In genomic region chr5:80184235-80185023, GRCh38 we compare ENCODE assay signal across 9 cellular contexts.
DNase-seq lines count a peak whose midpoint lies in the region; ATAC-seq, FAIRE-seq and TF ChIP-seq lines count a peak whose summit lies in the region.
"Had no signal": no experiment of that assay in that cellular context is flagged by ENCODE, and none has a peak within 500 bp of the region (broad histone marks: within the 10 kb centered on the region; RNA-seq: fewer than 3 reads in every experiment).

No MANE protein-coding gene starts in this region.

- no peak for TF ChIP-seq RAD21 in K562 (CRISPR knock-in tag; conservative IDR thresholded peaks at IDR 0.05 in 1 of 2, IDR thresholded peaks at IDR 0.05 in 1 of 2)

- 0 out of 2 replicates have a peak, but pooled peaks cover 7% of the 10 kb centered on the region for H4K20me1 ChIP-seq in K562 (replicated peaks; ENCODE audit: control insufficient read depth, insufficient read depth, low read length)

- in situ Hi-C loops in K562 (cut with MboI): no loop called here

- no peak for TF ChIP-seq EP300 in K562 (IDR thresholded peaks at IDR 0.05; ENCODE audit: low read length)

- H3K4me1 ChIP-seq in K562 (replicated peaks in 1 of 2; ENCODE audit: control insufficient read depth in 2 of 2, insufficient read depth in 2 of 2, low read length in 2 of 2) (peaks cover 13 to 33% of the 10 kb centered on the region in 2 experiments; a peak in 4 of 5 replicates), pancreas (peaks cover 29 to 62% (median 59%) of the 10 kb centered on the region in 3 donors)

- H3K4me2 ChIP-seq in K562 (ENCODE audit: insufficient read depth, low read length): no peak overlapping the region

- no peak overlapping the region for H3K4me3 ChIP-seq in K562
- H3K4me3 ChIP-seq in pancreas: no peak overlapping the region

- H3K9me3 ChIP-seq in K562 (replicated peaks; ENCODE audit: control insufficient read depth, insufficient read depth, low read depth, low read length) (no peaks in the 10 kb centered on the region), pancreas (no peaks in the 10 kb centered on the region)

- CTCF ChIA-PET in K562 (lab: Yijun Ruan, JAX; ENCODE audit: low intra/inter-chr PET ratio): no interaction called here

- POLR2A ChIA-PET in K562 (lab: Yijun Ruan, JAX): no interaction called here

- no peaks in the 10 kb centered on the region for H3K9me1 ChIP-seq in K562 (ENCODE audit: control insufficient read depth, insufficient read depth, low read length)

- H3K9ac ChIP-seq in K562 (ENCODE audit: insufficient read depth in 1 of 2, low read depth in 2 of 2, low read length in 2 of 2): no peak overlapping the region

- no peaks in the 10 kb centered on the region for H3K79me2 ChIP-seq in K562 (ENCODE audit: control insufficient read depth, insufficient read depth, low read length)

- DNase-seq in DMS53 (lab: John Stamatoyannopoulos, UW): peak; percentile 60
- no peak for DNase-seq in DMS53 treated with DMSO at 0.1 percent for 48 hours (lab: John Stamatoyannopoulos, UW; ENCODE audit: unreplicated experiment)
- peak; percentile 45 for DNase-seq in NCI-H1694 treated with DMSO at 0.1 percent for 48 hours (lab: John Stamatoyannopoulos, UW)
- DNase-seq in K562 (ENCODE audit: extremely low read depth in 1 of 4, low spot score in 3 of 4): peak in 3 of 4 experiments; percentile 15 to 26 (median 23)
- peak in 4 of 6 donors; percentile 37 to 71 (median 42) for DNase-seq in pancreas
- DNase-seq in Kasumi-1 (lab: John Stamatoyannopoulos, UW): no peak
- no peak for DNase-seq in NCI-H1048 (lab: John Stamatoyannopoulos, UW)
- DNase-seq in activated effector memory CD4-positive, alpha-beta T cell treated with Interleukin-2 at 50 U/mL for 16 hours: no peak

- FAIRE-seq in K562 (lab: Jason Lieb, UNC) (no peak), pancreas (lab: Jason Lieb, UNC) (no peak)
- FAIRE-seq: A204.1 had no signal

- H3K27ac ChIP-seq in K562 (ENCODE audit: extremely low read depth, low read depth, low read length): no peak overlapping the region
- peak overlapping the region in 3 of 4 donors; percentile 58 to 76 (median 71) for H3K27ac ChIP-seq in pancreas

- H3K36me3 ChIP-seq in K562 (ENCODE audit: control insufficient read depth, insufficient read depth, low read length) (no peaks in the 10 kb centered on the region), pancreas (no peaks in the 10 kb centered on the region)

- ATAC-seq in K562: no peak; the same call in 1 of the 3 replicates
- peak; percentile 74 to 86 (median 80) for ATAC-seq in pancreas

- TF ChIP-seq CTCF in K562 (IDR thresholded peaks at IDR 0.05 in 2 of 3, conservative IDR thresholded peaks at IDR 0.05 in 1 of 3; ENCODE audit: insufficient read depth in 2 of 3, low read depth in 1 of 3, low read length in 3 of 3) (no peak), pancreas (IDR thresholded peaks at IDR 0.05) (no peak)

- no peak overlapping the region for H2AFZ ChIP-seq in K562 (ENCODE audit: low read depth, low read length)

- BruUV-seq in K562 (replicated peaks; lab: Mats Ljungman, UMichigan): no TSS peak

- intact Hi-C loops in K562 (cut with micrococcal nuclease): no loop called here
- intact Hi-C loops in pancreas (cut with DNase I): loop anchor here in 1 of 3 donors (10.0 kb wide), 1 partner anchor 70 kb away; the partner anchor contains the start of gene SERINC5

- WGBS in K562 (ENCODE audit: insufficient coverage, low coverage, missing lambda C conversion rate): 73% methylated on average over 5 of the region's 5 CpGs
- 12 to 24% methylated on average over 5 of the region's 5 CpGs for WGBS in pancreas, 2 donors

- no peak for TF ChIP-seq POLR2A in K562 (conservative IDR thresholded peaks at IDR 0.05)

- no peaks in the 10 kb centered on the region for H3K27me3 ChIP-seq in K562 (ENCODE audit: control insufficient read depth in 2 of 2, insufficient read depth in 2 of 2, low read length in 2 of 2)
- no peaks in the 10 kb centered on the region for H3K27me3 ChIP-seq in pancreas

TF ChIP-seq in K562, 482 proteins besides CTCF, POLR2A, EP300 and RAD21:
- TF ChIP-seq EHMT2 (IDR thresholded peaks at IDR 0.05) (no peak), NFE2 (IDR thresholded peaks at IDR 0.05; ENCODE audit: low read depth) (peak; percentile 28; the same call in 1 of the 2 replicates), NKRF (IDR thresholded peaks at IDR 0.05; ENCODE audit: borderline replicate concordance) (no peak), CHCHD3 (CRISPR knock-in tag; IDR thresholded peaks at IDR 0.05) (no peak), MAFG (tag; conservative IDR thresholded peaks at IDR 0.05) (0 out of 2 replicates have a peak, but pooled peaks have one; percentile 29), NFIC (IDR thresholded peaks at IDR 0.05) (peak; percentile 49), ZFP91 (CRISPR knock-in tag; IDR thresholded peaks at IDR 0.05) (no peak), KDM2B (CRISPR knock-in tag; IDR thresholded peaks at IDR 0.05) (no peak)

Comparison
In these comparisons a context has a peak if more than half of its experiments do, and no peak if none do; other contexts are left out.
1. DNase-seq: peak in DMS53 (single experiment), NCI-H1694 treated with DMSO at 0.1 percent for 48 hours (single experiment), K562 (3 of 4) and pancreas (4 of 6); none in DMS53 treated with DMSO at 0.1 percent for 48 hours (single experiment), Kasumi-1 (0 of 2), NCI-H1048 (single experiment) and activated effector memory CD4-positive, alpha-beta T cell treated with Interleukin-2 at 50 U/mL for 16 hours (single experiment).